In genomic region chr19:47113446-47114348, GRCh38 we compare ENCODE assay signal across 8 cellular contexts. TPM values are rescaled to one million over a fixed set of nuclear protein-coding genes. Genes with fewer than 3 reads are reported as not detected.
DNase-seq lines count a peak whose midpoint lies in the region; ATAC-seq and TF ChIP-seq lines count a peak whose summit lies in the region.

ZC3H4 (minus strand) TSS chr19:47113776; CDS start chr19:47112584, 1,192 bp downstream.

- H3K27ac Mint-ChIP-seq in progenitor cell of endocrine pancreas: peak within 1 kb of the TSS; percentile 100

- DNase-seq in DMS79 (lab: John Stamatoyannopoulos, UW): peak; percentile 83
- peak; percentile 93 for DNase-seq in NCI-H2029 (lab: John Stamatoyannopoulos, UW)
- DNase-seq in left ventricle myocardium inferior: peak; percentile 92
- DNase-seq in progenitor cell of endocrine pancreas (ENCODE audit: low spot score, unreplicated experiment): peak; percentile 88
- peak; percentile 95 for DNase-seq in upper lobe of right lung

- intact Hi-C loops in T-helper 2 cell treated with Interferon-gamma antibody and Interleukin-4, amounts not matched to agents 100 ng/mL and 5 ng/mL, for 36 hours (cut with micrococcal nuclease): loop anchor here (1.0 to 5.0 kb wide), 9 partner anchors 17 to 327 kb away; partner anchors contain the start of genes CCDC9, DHX34, SAE1 and TMEM160
- intact Hi-C loops in left ventricle myocardium inferior (cut with micrococcal nuclease): no loop called here
- intact Hi-C loops in upper lobe of right lung (cut with DNase I): no loop called here

- TF ChIP-seq CTCF in left ventricle myocardium inferior (IDR thresholded peaks at IDR 0.05; ENCODE audit: borderline replicate concordance) (no peak), progenitor cell of endocrine pancreas (IDR thresholded peaks at IDR 0.05; ENCODE audit: unreplicated experiment) (no peak), upper lobe of right lung (IDR thresholded peaks at IDR 0.05) (no peak)

- no peaks in the 10 kb centered on the region for H3K9me3 ChIP-seq in left ventricle myocardium inferior (replicated peaks)
- no peaks in the 10 kb centered on the region for H3K9me3 ChIP-seq in upper lobe of right lung

- ATAC-seq in HG02571 (IDR thresholded peaks at IDR 0.05; ENCODE audit: unreplicated experiment) (peak; percentile 30), upper lobe of right lung (peak; percentile 55)

- H3K4me3 Mint-ChIP-seq in progenitor cell of endocrine pancreas (ENCODE audit: low read depth): peak within 1 kb of the TSS; percentile 95

- H3K27ac ChIP-seq in angular gyrus (ENCODE audit: low read depth, low read length) (peak within 1 kb of the TSS; percentile 99), left ventricle myocardium inferior (replicated peaks) (peak within 1 kb of the TSS; percentile 100), upper lobe of right lung (peak within 1 kb of the TSS; percentile 100)

- H3K27me3 Mint-ChIP-seq in progenitor cell of endocrine pancreas: no peaks in the 10 kb centered on the region

- H3K4me1 ChIP-seq in left ventricle myocardium inferior: peaks cover 45% of the 10 kb centered on the region
- peaks cover 9% of the 10 kb centered on the region for H3K4me1 ChIP-seq in upper lobe of right lung

- H3K36me3 Mint-ChIP-seq in progenitor cell of endocrine pancreas (ENCODE audit: insufficient read depth): peaks cover 13% of the 10 kb centered on the region

- H3K36me3 ChIP-seq in left ventricle myocardium inferior (no peaks in the 10 kb centered on the region), upper lobe of right lung (no peaks in the 10 kb centered on the region)

- H3K4me3 ChIP-seq in left ventricle myocardium inferior (peak within 1 kb of the TSS; percentile 95), upper lobe of right lung (peak within 1 kb of the TSS; percentile 88)

- no peaks in the 10 kb centered on the region for H3K9me3 Mint-ChIP-seq in progenitor cell of endocrine pancreas (ENCODE audit: low read depth)

- peaks cover 23% of the 10 kb centered on the region for H3K4me1 Mint-ChIP-seq in progenitor cell of endocrine pancreas (ENCODE audit: low read depth)

- H3K27me3 ChIP-seq in left ventricle myocardium inferior (ENCODE audit: low read depth): no peaks in the 10 kb centered on the region
- H3K27me3 ChIP-seq in upper lobe of right lung: no peaks in the 10 kb centered on the region

RNA-seq across cellular contexts. Expression of gene ZC3H4, which starts in this region (rescaled TPM):
- total RNA-seq in T-helper 2 cell treated with Interferon-gamma antibody and Interleukin-4, amounts not matched to agents 100 ng/mL and 5 ng/mL, for 36 hours: 106 and 109 TPM in 2 replicates
- total RNA-seq in left ventricle myocardium inferior (22.1 TPM), progenitor cell of endocrine pancreas (90.6 and 94.7 TPM in 2 replicates), upper lobe of right lung (47.5 TPM)

Comparison
In these comparisons a context has a peak if more than half of its experiments do, and no peak if none do; other contexts are left out.
1. Peak in every context shown above with its lines: DNase-seq, ATAC-seq, H3K4me3 ChIP-seq and H3K27ac ChIP-seq.